14 cellular contexts compared by ENCODE assay signal in genomic region chr17:69637399-69638165, GRCh38.
DNase-seq lines count a peak whose midpoint lies in the region; ATAC-seq, FAIRE-seq and TF ChIP-seq lines count a peak whose summit lies in the region.
"Had no signal": no experiment of that assay in that cellular context is flagged by ENCODE, and none has a peak within 500 bp of the region (broad histone marks: within the 10 kb centered on the region; RNA-seq: fewer than 3 reads in every experiment).

No MANE protein-coding gene starts in this region.

- ATAC-seq in left ventricle myocardium superior (peak; percentile 40), GM18511 (IDR thresholded peaks at IDR 0.05; ENCODE audit: unreplicated experiment) (no peak)
- ATAC-seq: body of pancreas; effector memory CD8-positive, alpha-beta T cell had no signal

- H2BK5ac ChIP-seq in mesenchymal stem cell (ENCODE audit: low read depth, low read length, poor library complexity, severe bottlenecking): no peak overlapping the region

- H3K27me3 ChIP-seq in right atrium auricular region: no peaks in the 10 kb centered on the region
- H3K27me3 ChIP-seq in bronchial epithelial cell (ENCODE audit: control insufficient read depth, insufficient read depth, low read length): no peaks in the 10 kb centered on the region
- H3K27me3 ChIP-seq in mesenchymal stem cell (ENCODE audit: control insufficient read depth in 1 of 2, insufficient read depth in 1 of 2, low read length in 2 of 2): no peaks in the 10 kb centered on the region
- H3K27me3 ChIP-seq: body of pancreas, tibial artery had no signal

- H4K8ac ChIP-seq in mesenchymal stem cell (ENCODE audit: low read length): no peak overlapping the region

- no peak overlapping the region for H2BK12ac ChIP-seq in mesenchymal stem cell (ENCODE audit: low read length in 2 of 2)

- H3K4me2 ChIP-seq in mesenchymal stem cell (ENCODE audit: low read length, poor library complexity, severe bottlenecking): no peak overlapping the region

- FAIRE-seq in bronchial epithelial cell (lab: Jason Lieb, UNC): no peak
- FAIRE-seq: kidney had no signal

- no peaks in the 10 kb centered on the region for H3K9me3 ChIP-seq in right atrium auricular region
- no peaks in the 10 kb centered on the region for H3K9me3 ChIP-seq in mesenchymal stem cell (ENCODE audit: control insufficient read depth, low read length)
- H3K9me3 ChIP-seq: body of pancreas, tibial artery had no signal

- H2BK15ac ChIP-seq in mesenchymal stem cell (ENCODE audit: low read depth, poor library complexity, severe bottlenecking): no peak overlapping the region

- no peak for TF ChIP-seq CTCF in right atrium auricular region (IDR thresholded peaks at IDR 0.05)
- no peak for TF ChIP-seq CTCF in bronchial epithelial cell (IDR thresholded peaks at IDR 0.05; ENCODE audit: insufficient read depth, low read length, severe bottlenecking)

- H3K27ac ChIP-seq in right atrium auricular region (no peak overlapping the region), mesenchymal stem cell (ENCODE audit: low read length, poor library complexity, severe bottlenecking) (no peak overlapping the region)
- H3K27ac ChIP-seq: body of pancreas, tibial artery had no signal

- H3K79me1 ChIP-seq in mesenchymal stem cell (replicated peaks; ENCODE audit: low read length, poor library complexity, severe bottlenecking): no peaks in the 10 kb centered on the region

- peak overlapping the region; percentile 60 for H3K9ac ChIP-seq in mesenchymal stem cell (ENCODE audit: low read length)

- 72% methylated on average over 3 of the region's 4 CpGs for WGBS in mesenchymal stem cell

- no peak overlapping the region for H2AK5ac ChIP-seq in mesenchymal stem cell (ENCODE audit: low read length, severe bottlenecking)

- H2BK120ac ChIP-seq in mesenchymal stem cell (ENCODE audit: low read depth, low read length): no peak overlapping the region

- no peak overlapping the region for H3K18ac ChIP-seq in mesenchymal stem cell (ENCODE audit: low read depth in 1 of 2, low read length in 2 of 2)

- H3K23ac ChIP-seq in mesenchymal stem cell (ENCODE audit: low read length in 2 of 2): no peak overlapping the region

- H2AFZ ChIP-seq in mesenchymal stem cell (ENCODE audit: low read depth, low read length): no peak overlapping the region

- no peaks in the 10 kb centered on the region for H3K36me3 ChIP-seq in right atrium auricular region
- no peaks in the 10 kb centered on the region for H3K36me3 ChIP-seq in bronchial epithelial cell (ENCODE audit: control insufficient read depth, insufficient read depth, low read length)
- H3K36me3 ChIP-seq in mesenchymal stem cell (ENCODE audit: control insufficient read depth in 1 of 2, insufficient read depth in 2 of 2, low read depth in 1 of 2, low read length in 2 of 2): no peaks in the 10 kb centered on the region
- H3K36me3 ChIP-seq: tibial artery had no signal

- intact Hi-C loops in left ventricle myocardium superior (cut with micrococcal nuclease): no loop called here

- H3K14ac ChIP-seq in mesenchymal stem cell (ENCODE audit: low read length in 2 of 2): no peak overlapping the region

- DNase-seq in left ventricle myocardium superior: no peak
- DNase-seq in right atrium auricular region (ENCODE audit: low spot score): no peak
- peak; percentile 17 for DNase-seq in bronchial epithelial cell (ENCODE audit: low read depth)
- DNase-seq in mesenchymal stem cell: peak; percentile 20
- DNase-seq in NAMALWA (ENCODE audit: low spot score): no peak
- no peak for DNase-seq in NK-92 treated with Interleukin-12 subunit alpha and Interleukin-12 subunit beta, amount 100 ng/mL, for 24 hours (lab: John Stamatoyannopoulos, UW)
- no peak for DNase-seq in HUDEP-2 (lab: John Stamatoyannopoulos, UW; ENCODE audit: unreplicated experiment in 76 of 76)
- DNase-seq: 8988T; body of pancreas; effector memory CD8-positive, alpha-beta T cell; GOT3; kidney; tibial artery had no signal

- H4K91ac ChIP-seq in mesenchymal stem cell (ENCODE audit: low read length): no peak overlapping the region

- H3K4me1 ChIP-seq in right atrium auricular region (no peaks in the 10 kb centered on the region), mesenchymal stem cell (ENCODE audit: control insufficient read depth, insufficient read depth, low read depth, low read length) (no peaks in the 10 kb centered on the region)
- H3K4me1 ChIP-seq: body of pancreas, tibial artery had no signal

- H3K4ac ChIP-seq in mesenchymal stem cell (ENCODE audit: low read depth in 1 of 2, low read length in 2 of 2): no peak overlapping the region

- H3K4me3 ChIP-seq in right atrium auricular region: no peak overlapping the region
- no peak overlapping the region for H3K4me3 ChIP-seq in bronchial epithelial cell (ENCODE audit: low read depth, low read length)
- H3K4me3 ChIP-seq in mesenchymal stem cell (ENCODE audit: insufficient read depth in 1 of 2, low read depth in 1 of 2, low read length in 2 of 2): peak overlapping the region in 1 of 2 experiments; percentile 33
- H3K4me3 ChIP-seq: body of pancreas, tibial artery had no signal

Comparison
In these comparisons a context has a peak if more than half of its experiments do, and no peak if none do; other contexts are left out.
1. DNase-seq: peak in bronchial epithelial cell (single experiment) and mesenchymal stem cell (single experiment); none in left ventricle myocardium superior (single experiment), right atrium auricular region (single experiment), NAMALWA (single experiment), NK-92 treated with Interleukin-12 subunit alpha and Interleukin-12 subunit beta, amount 100 ng/mL, for 24 hours (single experiment) and HUDEP-2 (0 of 76).